Comparison of ENCODE assay signal across 1 cellular context in genomic region chr11:70270104-70270876, GRCh38.
A peak's percentile ranks its signal among the peaks of the same experiment; 100 is the strongest.
TF ChIP-seq lines count a peak whose summit lies in the region.

Gene PPFIA1, plus strand, starts transcription at chr11:70270690. Its CDS starts 1,483 bp downstream, at chr11:70272173.

TF ChIP-seq in HepG2, 621 proteins besides CTCF, POLR2A, EP300 and RAD21 (continued from another document):
- 0 out of 2 replicates have a peak, but pooled peaks have one; percentile 53 for TF ChIP-seq STAT5B (CRISPR knock-in tag; IDR thresholded peaks at IDR 0.05)
- no peak for TF ChIP-seq ATF7 (IDR thresholded peaks at IDR 0.05)
- TF ChIP-seq ATF7 (CRISPR knock-in tag; IDR thresholded peaks at IDR 0.05), result no peak
- no peak for TF ChIP-seq ZNF850 (CRISPR knock-in tag; conservative IDR thresholded peaks at IDR 0.05)
- peak; percentile 52; the same call in 1 of the 2 replicates for TF ChIP-seq ZNF788 (CRISPR knock-in tag; IDR thresholded peaks at IDR 0.05; ENCODE audit: borderline replicate concordance)
- TF ChIP-seq, protein P1, sequence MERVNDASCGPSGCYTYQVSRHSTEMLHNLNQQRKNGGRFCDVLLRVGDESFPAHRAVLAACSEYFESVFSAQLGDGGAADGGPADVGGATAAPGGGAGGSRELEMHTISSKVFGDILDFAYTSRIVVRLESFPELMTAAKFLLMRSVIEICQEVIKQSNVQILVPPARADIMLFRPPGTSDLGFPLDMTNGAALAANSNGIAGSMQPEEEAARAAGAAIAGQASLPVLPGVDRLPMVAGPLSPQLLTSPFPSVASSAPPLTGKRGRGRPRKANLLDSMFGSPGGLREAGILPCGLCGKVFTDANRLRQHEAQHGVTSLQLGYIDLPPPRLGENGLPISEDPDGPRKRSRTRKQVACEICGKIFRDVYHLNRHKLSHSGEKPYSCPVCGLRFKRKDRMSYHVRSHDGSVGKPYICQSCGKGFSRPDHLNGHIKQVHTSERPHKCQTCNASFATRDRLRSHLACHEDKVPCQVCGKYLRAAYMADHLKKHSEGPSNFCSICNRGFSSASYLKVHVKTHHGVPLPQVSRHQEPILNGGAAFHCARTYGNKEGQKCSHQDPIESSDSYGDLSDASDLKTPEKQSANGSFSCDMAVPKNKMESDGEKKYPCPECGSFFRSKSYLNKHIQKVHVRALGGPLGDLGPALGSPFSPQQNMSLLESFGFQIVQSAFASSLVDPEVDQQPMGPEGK (CRISPR knock-in tag; IDR thresholded peaks at IDR 0.05), result peak; percentile 86
- TF ChIP-seq, protein P2, sequence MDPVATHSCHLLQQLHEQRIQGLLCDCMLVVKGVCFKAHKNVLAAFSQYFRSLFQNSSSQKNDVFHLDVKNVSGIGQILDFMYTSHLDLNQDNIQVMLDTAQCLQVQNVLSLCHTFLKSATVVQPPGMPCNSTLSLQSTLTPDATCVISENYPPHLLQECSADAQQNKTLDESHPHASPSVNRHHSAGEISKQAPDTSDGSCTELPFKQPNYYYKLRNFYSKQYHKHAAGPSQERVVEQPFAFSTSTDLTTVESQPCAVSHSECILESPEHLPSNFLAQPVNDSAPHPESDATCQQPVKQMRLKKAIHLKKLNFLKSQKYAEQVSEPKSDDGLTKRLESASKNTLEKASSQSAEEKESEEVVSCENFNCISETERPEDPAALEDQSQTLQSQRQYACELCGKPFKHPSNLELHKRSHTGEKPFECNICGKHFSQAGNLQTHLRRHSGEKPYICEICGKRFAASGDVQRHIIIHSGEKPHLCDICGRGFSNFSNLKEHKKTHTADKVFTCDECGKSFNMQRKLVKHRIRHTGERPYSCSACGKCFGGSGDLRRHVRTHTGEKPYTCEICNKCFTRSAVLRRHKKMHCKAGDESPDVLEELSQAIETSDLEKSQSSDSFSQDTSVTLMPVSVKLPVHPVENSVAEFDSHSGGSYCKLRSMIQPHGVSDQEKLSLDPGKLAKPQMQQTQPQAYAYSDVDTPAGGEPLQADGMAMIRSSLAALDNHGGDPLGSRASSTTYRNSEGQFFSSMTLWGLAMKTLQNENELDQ (CRISPR knock-in tag; IDR thresholded peaks at IDR 0.05; ENCODE audit: borderline replicate concordance), result no peak
- TF ChIP-seq, protein P3, sequence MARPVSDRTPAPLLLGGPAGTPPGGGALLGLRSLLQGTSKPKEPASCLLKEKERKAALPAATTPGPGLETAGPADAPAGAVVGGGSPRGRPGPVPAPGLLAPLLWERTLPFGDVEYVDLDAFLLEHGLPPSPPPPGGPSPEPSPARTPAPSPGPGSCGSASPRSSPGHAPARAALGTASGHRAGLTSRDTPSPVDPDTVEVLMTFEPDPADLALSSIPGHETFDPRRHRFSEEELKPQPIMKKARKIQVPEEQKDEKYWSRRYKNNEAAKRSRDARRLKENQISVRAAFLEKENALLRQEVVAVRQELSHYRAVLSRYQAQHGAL (CRISPR knock-in tag; IDR thresholded peaks at IDR 0.05; ENCODE audit: not compliant biosample characterization), result no peak
- no peak for TF ChIP-seq ATF3 (CRISPR knock-in tag; IDR thresholded peaks at IDR 0.05)
- no peak for TF ChIP-seq ZNF782 (CRISPR knock-in tag; IDR thresholded peaks at IDR 0.05; ENCODE audit: borderline replicate concordance)
- peak; percentile 73; the same call in 1 of the 2 replicates for TF ChIP-seq ZNF350 (CRISPR knock-in tag; IDR thresholded peaks at IDR 0.05; ENCODE audit: borderline replicate concordance, low read depth)
- no peak for TF ChIP-seq ZBTB43 (CRISPR knock-in tag; conservative IDR thresholded peaks at IDR 0.05)
- TF ChIP-seq TFAP4 (IDR thresholded peaks at IDR 0.05; ENCODE audit: borderline replicate concordance, low read depth), result peak; percentile 66; the same call in 1 of the 2 replicates
- peak; percentile 83; the same call in 1 of the 2 replicates for TF ChIP-seq ZFP91 (CRISPR knock-in tag; IDR thresholded peaks at IDR 0.05; ENCODE audit: borderline replicate concordance)
